ENCODE assay signal across 24 cellular contexts in genomic region chr22:25602924-25603323, GRCh38. TPM values are rescaled to one million over a fixed set of nuclear protein-coding genes. Genes with fewer than 3 reads are reported as not detected.
DNase-seq lines count a peak whose midpoint lies in the region; ATAC-seq, FAIRE-seq and TF ChIP-seq lines count a peak whose summit lies in the region.
"Had no signal": no experiment of that assay in that cellular context is flagged by ENCODE, and none has a peak within 500 bp of the region (broad histone marks: within the 10 kb centered on the region; RNA-seq: fewer than 3 reads in every experiment).

No MANE protein-coding gene starts in this region.

- no peaks in the 10 kb centered on the region for H3K27me3 ChIP-seq in brain microvascular endothelial cell (replicated peaks)
- H3K27me3 ChIP-seq: SJCRH30 had no signal

- intact Hi-C loops in activated CD8-positive, alpha-beta T cell treated with anti-CD3 and anti-CD28 coated beads for 36 hours (cut with micrococcal nuclease), result no loop called here

- peak; percentile 17 for DNase-seq in activated CD8-positive, alpha-beta T cell treated with anti-CD3 and anti-CD28 coated beads for 36 hours
- DNase-seq in activated CD8-positive, alpha-beta T cell treated with anti-CD3 and anti-CD28 coated beads, Interleukin-2, amount 10 ng/mL, durations not matched to agents 7 days and 5 days, result no peak
- peak; percentile 12 for DNase-seq in M059J (ENCODE audit: low read depth)
- DNase-seq in amniotic epithelial cell (ENCODE audit: low read depth), result peak; percentile 8
- DNase-seq in urothelium cell line (ENCODE audit: low spot score), result no peak
- DNase-seq in stimulated activated naive CD8-positive, alpha-beta T cell treated with anti-CD3 and anti-CD28 coated beads, Interleukin-15, amount 100 ng/mL, for 72 hours, result no peak
- no peak for DNase-seq in activated T-cell treated with anti-CD3 and anti-CD28 coated beads, Interleukin-2, amount 50 U/mL, for 24 hours
- DNase-seq in brain microvascular endothelial cell, result no peak
- DNase-seq: 8988T; CD4-positive, alpha-beta T cell; DMS153; GM23248; KG1; MM.1S; NCI-H1417; NCI-H187 treated with DMSO at 0.1 percent for 48 hours; NCI-H226; NCI-H524; PC-9; SJCRH30 had no signal

- no peaks in the 10 kb centered on the region for H3K36me3 ChIP-seq in brain microvascular endothelial cell (replicated peaks)
- H3K36me3 ChIP-seq: HAP-1, SJCRH30 had no signal

- H3K4me1 Mint-ChIP-seq in activated CD8-positive, alpha-beta T cell treated with anti-CD3 and anti-CD28 coated beads for 36 hours (ENCODE audit: low read depth), result peaks cover 8% of the 10 kb centered on the region
- peaks cover 25% of the 10 kb centered on the region for H3K4me1 Mint-ChIP-seq in activated CD8-positive, alpha-beta T cell treated with anti-CD3 and anti-CD28 coated beads, Interleukin-2, amount 10 ng/mL, durations not matched to agents 7 days and 5 days (ENCODE audit: low read depth)
- peaks cover 22% of the 10 kb centered on the region for H3K4me1 Mint-ChIP-seq in stimulated activated naive CD8-positive, alpha-beta T cell treated with anti-CD3 and anti-CD28 coated beads, Interleukin-15, amount 100 ng/mL, for 72 hours
- H3K4me1 Mint-ChIP-seq in activated T-cell treated with anti-CD3 and anti-CD28 coated beads, Interleukin-2, amount 50 U/mL, for 24 hours (ENCODE audit: low read depth), result peaks cover 7% of the 10 kb centered on the region

- FAIRE-seq in urothelium cell line (lab: Jason Lieb, UNC), result peak; percentile 80
- FAIRE-seq: GM19239, HepG2 had no signal

- H3K27me3 Mint-ChIP-seq in activated CD8-positive, alpha-beta T cell treated with anti-CD3 and anti-CD28 coated beads for 36 hours, result no peaks in the 10 kb centered on the region
- no peaks in the 10 kb centered on the region for H3K27me3 Mint-ChIP-seq in activated CD8-positive, alpha-beta T cell treated with anti-CD3 and anti-CD28 coated beads, Interleukin-2, amount 10 ng/mL, durations not matched to agents 7 days and 5 days (ENCODE audit: low read depth)
- no peaks in the 10 kb centered on the region for H3K27me3 Mint-ChIP-seq in stimulated activated naive CD8-positive, alpha-beta T cell treated with anti-CD3 and anti-CD28 coated beads, Interleukin-15, amount 100 ng/mL, for 72 hours
- no peaks in the 10 kb centered on the region for H3K27me3 Mint-ChIP-seq in activated T-cell treated with anti-CD3 and anti-CD28 coated beads, Interleukin-2, amount 50 U/mL, for 24 hours
- H3K27me3 Mint-ChIP-seq: CD4-positive, alpha-beta T cell had no signal

- no peak for ATAC-seq in activated CD8-positive, alpha-beta T cell treated with anti-CD3 and anti-CD28 coated beads for 36 hours
- ATAC-seq in activated CD8-positive, alpha-beta T cell treated with anti-CD3 and anti-CD28 coated beads, Interleukin-2, amount 10 ng/mL, durations not matched to agents 7 days and 5 days, result no peak
- ATAC-seq in stimulated activated naive CD8-positive, alpha-beta T cell treated with anti-CD3 and anti-CD28 coated beads, Interleukin-15, amount 100 ng/mL, for 72 hours, result no peak
- ATAC-seq: GM12878, HepG2 had no signal

- H3K27ac ChIP-seq in brain microvascular endothelial cell, result no peak overlapping the region
- H3K27ac ChIP-seq: GM23248, PC-9, SJCRH30 had no signal

- peaks cover 2% of the 10 kb centered on the region for H3K36me3 Mint-ChIP-seq in activated CD8-positive, alpha-beta T cell treated with anti-CD3 and anti-CD28 coated beads for 36 hours (ENCODE audit: low read depth)
- H3K36me3 Mint-ChIP-seq in activated CD8-positive, alpha-beta T cell treated with anti-CD3 and anti-CD28 coated beads, Interleukin-2, amount 10 ng/mL, durations not matched to agents 7 days and 5 days (ENCODE audit: low read depth), result peaks cover 32% of the 10 kb centered on the region
- H3K36me3 Mint-ChIP-seq in activated T-cell treated with anti-CD3 and anti-CD28 coated beads, Interleukin-2, amount 50 U/mL, for 24 hours (ENCODE audit: low read depth), result no peaks in the 10 kb centered on the region

- POLR2A ChIA-PET in activated CD8-positive, alpha-beta T cell treated with anti-CD3 and anti-CD28 coated beads for 36 hours (lab: Charles Lee), result no interaction called here
- POLR2A ChIA-PET in activated CD8-positive, alpha-beta T cell treated with anti-CD3 and anti-CD28 coated beads, Interleukin-2, amount 10 ng/mL, durations not matched to agents 7 days and 5 days (lab: Charles Lee), result no interaction called here

- CTCF ChIA-PET in activated CD8-positive, alpha-beta T cell treated with anti-CD3 and anti-CD28 coated beads for 36 hours (lab: Charles Lee), result no interaction called here
- CTCF ChIA-PET in activated CD8-positive, alpha-beta T cell treated with anti-CD3 and anti-CD28 coated beads, Interleukin-2, amount 10 ng/mL, durations not matched to agents 7 days and 5 days (lab: Charles Lee), result no interaction called here

- TF ChIP-seq CTCF in activated CD8-positive, alpha-beta T cell treated with anti-CD3 and anti-CD28 coated beads for 36 hours (IDR thresholded peaks at IDR 0.05), result no peak
- no peak for TF ChIP-seq CTCF in brain microvascular endothelial cell (IDR thresholded peaks at IDR 0.05; ENCODE audit: low read depth, low read length, missing control alignments)

- no peak overlapping the region for H3K27ac Mint-ChIP-seq in activated CD8-positive, alpha-beta T cell treated with anti-CD3 and anti-CD28 coated beads for 36 hours
- H3K27ac Mint-ChIP-seq in activated CD8-positive, alpha-beta T cell treated with anti-CD3 and anti-CD28 coated beads, Interleukin-2, amount 10 ng/mL, durations not matched to agents 7 days and 5 days, result no peak overlapping the region
- no peak overlapping the region for H3K27ac Mint-ChIP-seq in stimulated activated naive CD8-positive, alpha-beta T cell treated with anti-CD3 and anti-CD28 coated beads, Interleukin-15, amount 100 ng/mL, for 72 hours
- H3K27ac Mint-ChIP-seq in activated T-cell treated with anti-CD3 and anti-CD28 coated beads, Interleukin-2, amount 50 U/mL, for 24 hours, result no peak overlapping the region
- H3K27ac Mint-ChIP-seq: CD4-positive, alpha-beta T cell had no signal

- H3K9me3 Mint-ChIP-seq in activated CD8-positive, alpha-beta T cell treated with anti-CD3 and anti-CD28 coated beads for 36 hours, result no peaks in the 10 kb centered on the region
- peaks cover 2% of the 10 kb centered on the region for H3K9me3 Mint-ChIP-seq in activated CD8-positive, alpha-beta T cell treated with anti-CD3 and anti-CD28 coated beads, Interleukin-2, amount 10 ng/mL, durations not matched to agents 7 days and 5 days (ENCODE audit: insufficient read depth)
- no peaks in the 10 kb centered on the region for H3K9me3 Mint-ChIP-seq in stimulated activated naive CD8-positive, alpha-beta T cell treated with anti-CD3 and anti-CD28 coated beads, Interleukin-15, amount 100 ng/mL, for 72 hours
- H3K9me3 Mint-ChIP-seq in activated T-cell treated with anti-CD3 and anti-CD28 coated beads, Interleukin-2, amount 50 U/mL, for 24 hours, result no peaks in the 10 kb centered on the region
- H3K9me3 Mint-ChIP-seq: CD4-positive, alpha-beta T cell had no signal

- in situ Hi-C loops in brain microvascular endothelial cell (cut with HindIII; ENCODE audit: low pct_ligation_motif_present, low sequenced_read_pairs), result no loop called here

- H3K4me3 ChIP-seq in brain microvascular endothelial cell (ENCODE audit: low read depth, low read length), result no peak overlapping the region
- H3K4me3 ChIP-seq: GM12878, GM23248, HAP-1, PC-9, SJCRH30 had no signal

- no peak overlapping the region for H3K4me3 Mint-ChIP-seq in activated CD8-positive, alpha-beta T cell treated with anti-CD3 and anti-CD28 coated beads for 36 hours
- H3K4me3 Mint-ChIP-seq in activated CD8-positive, alpha-beta T cell treated with anti-CD3 and anti-CD28 coated beads, Interleukin-2, amount 10 ng/mL, durations not matched to agents 7 days and 5 days, result no peak overlapping the region
- no peak overlapping the region for H3K4me3 Mint-ChIP-seq in stimulated activated naive CD8-positive, alpha-beta T cell treated with anti-CD3 and anti-CD28 coated beads, Interleukin-15, amount 100 ng/mL, for 72 hours
- H3K4me3 Mint-ChIP-seq in activated T-cell treated with anti-CD3 and anti-CD28 coated beads, Interleukin-2, amount 50 U/mL, for 24 hours, result no peak overlapping the region
- H3K4me3 Mint-ChIP-seq: CD4-positive, alpha-beta T cell had no signal

RNA-seq across cellular contexts. Expression of gene GRK3, which starts 38.4 kb away (rescaled TPM):
- 10 to 100 TPM; 26.3 to 26.7 TPM for total RNA-seq in activated CD8-positive, alpha-beta T cell treated with anti-CD3 and anti-CD28 coated beads for 36 hours
- total RNA-seq in activated CD8-positive, alpha-beta T cell treated with anti-CD3 and anti-CD28 coated beads, Interleukin-2, amount 10 ng/mL, durations not matched to agents 7 days and 5 days, result 10 to 100 TPM; 35.0 to 36.6 TPM
- 2.4 and 4.6 TPM in 2 replicates for total RNA-seq in M059J (2014; rRNA removed; shearing (Covaris generic))

Comparison
In these comparisons a context has a peak if more than half of its experiments do, and no peak if none do; other contexts are left out.
1. DNase-seq: peak in activated CD8-positive, alpha-beta T cell treated with anti-CD3 and anti-CD28 coated beads for 36 hours (single experiment), M059J (single experiment) and amniotic epithelial cell (single experiment); none in activated CD8-positive, alpha-beta T cell treated with anti-CD3 and anti-CD28 coated beads, Interleukin-2, amount 10 ng/mL, durations not matched to agents 7 days and 5 days (single experiment), urothelium cell line (single experiment), stimulated activated naive CD8-positive, alpha-beta T cell treated with anti-CD3 and anti-CD28 coated beads, Interleukin-15, amount 100 ng/mL, for 72 hours (0 of 2), activated T-cell treated with anti-CD3 and anti-CD28 coated beads, Interleukin-2, amount 50 U/mL, for 24 hours (single experiment) and brain microvascular endothelial cell (single experiment).